22 cellular contexts compared by ENCODE assay signal in genomic region chr17:41982026-41982989, GRCh38. TPM values are rescaled to one million over a fixed set of nuclear protein-coding genes. Genes with fewer than 3 reads are reported as not detected.
DNase-seq lines count a peak whose midpoint lies in the region; ATAC-seq, FAIRE-seq and TF ChIP-seq lines count a peak whose summit lies in the region.
"Had no signal": no experiment of that assay in that cellular context is flagged by ENCODE, and none has a peak within 500 bp of the region (broad histone marks: within the 10 kb centered on the region; RNA-seq: fewer than 3 reads in every experiment).

No MANE protein-coding gene starts in this region.

- no peaks in the 10 kb centered on the region for H3K4me1 Mint-ChIP-seq in activated T-helper 17 cell treated with anti-CD3 and anti-CD28 coated beads, Interleukin-2, amount 50 U/mL, for 72 hours

- ATAC-seq in activated T-helper 17 cell treated with anti-CD3 and anti-CD28 coated beads, Interleukin-2, amount 50 U/mL, for 72 hours (replicated peaks) = no peak
- ATAC-seq in sciatic nerve = no peak
- ATAC-seq in HG03045 (IDR thresholded peaks at IDR 0.05; ENCODE audit: unreplicated experiment) = no peak
- ATAC-seq in HG02885 (IDR thresholded peaks at IDR 0.05; ENCODE audit: poor library complexity, unreplicated experiment) = no peak
- ATAC-seq: effector memory CD8-positive, alpha-beta T cell; HCT116 had no signal

- H3K4me3 Mint-ChIP-seq in activated T-helper 17 cell treated with anti-CD3 and anti-CD28 coated beads, Interleukin-2, amount 50 U/mL, for 72 hours = no peak overlapping the region
- H3K4me3 Mint-ChIP-seq: activated naive CD4-positive, alpha-beta T cell treated with anti-CD3 and anti-CD28 coated beads, Interleukin-2, amount 50 U/mL, for 24 hours; effector memory CD8-positive, alpha-beta T cell; nephron; T-helper 2 cell treated with Interferon-gamma antibody and Interleukin-4, amounts not matched to agents 5 μg/mL and 100 μg/mL, for 36 hours had no signal

- no peaks in the 10 kb centered on the region for H3K9me3 Mint-ChIP-seq in activated T-helper 17 cell treated with anti-CD3 and anti-CD28 coated beads, Interleukin-2, amount 50 U/mL, for 72 hours
- H3K9me3 Mint-ChIP-seq: activated naive CD4-positive, alpha-beta T cell treated with anti-CD3 and anti-CD28 coated beads, Interleukin-2, amount 50 U/mL, for 24 hours; effector memory CD8-positive, alpha-beta T cell; nephron; T-helper 2 cell treated with Interferon-gamma antibody and Interleukin-4, amounts not matched to agents 5 μg/mL and 100 μg/mL, for 36 hours had no signal

- peaks cover 95% of the 10 kb centered on the region for H3K36me3 Mint-ChIP-seq in activated T-helper 17 cell treated with anti-CD3 and anti-CD28 coated beads, Interleukin-2, amount 50 U/mL, for 72 hours (ENCODE audit: low read depth)

- intact Hi-C loops in sciatic nerve (cut with DNase I) = no loop called here

- FAIRE-seq in D721Med (lab: Jason Lieb, UNC) = no peak

- DNase-seq in ELF-1 (ENCODE audit: low read depth, low spot score) (peak; percentile 47), fibroblast of villous mesenchyme (ENCODE audit: low read depth) (peak; percentile 77), sciatic nerve (ENCODE audit: low spot score) (peak; percentile 34), D721Med (ENCODE audit: insufficient read length, low spot score) (no peak), inferior parietal cortex (ENCODE audit: extremely low spot score) (no peak)
- DNase-seq: activated CD8-positive, alpha-beta memory T cell treated with anti-CD3 and anti-CD28 coated beads, Interleukin-2, amount 50 U/mL, for 48 hours; effector memory CD8-positive, alpha-beta T cell; foreskin fibroblast; NCI-H187; retina; SJCRH30; stimulated activated CD4-positive, alpha-beta T cell treated with anti-CD3 and anti-CD28 coated beads, Interleukin-4, amount 100 ng/mL, for 24 hours; stimulated activated CD8-positive, alpha-beta memory T cell treated with anti-CD3 and anti-CD28 coated beads, Interleukin-4, amount 100 ng/mL, for 48 hours; thyroid gland had no signal

- TF ChIP-seq CTCF in fibroblast of villous mesenchyme (IDR thresholded peaks at IDR 0.05; ENCODE audit: insufficient read depth, low read depth, low read length) (no peak), D721Med (IDR thresholded peaks at IDR 0.05; ENCODE audit: insufficient read depth, missing control alignments) (no peak)

- H3K27ac Mint-ChIP-seq in activated T-helper 17 cell treated with anti-CD3 and anti-CD28 coated beads, Interleukin-2, amount 50 U/mL, for 72 hours = peak overlapping the region; percentile 24
- H3K27ac Mint-ChIP-seq: activated naive CD4-positive, alpha-beta T cell treated with anti-CD3 and anti-CD28 coated beads, Interleukin-2, amount 50 U/mL, for 24 hours; T-helper 2 cell treated with Interferon-gamma antibody and Interleukin-4, amounts not matched to agents 5 μg/mL and 100 μg/mL, for 36 hours had no signal

- H3K4me3 ChIP-seq in fibroblast of villous mesenchyme (ENCODE audit: low read depth, low read length) = no peak overlapping the region
- H3K4me3 ChIP-seq: lung, SJCRH30, thyroid gland had no signal

- no peaks in the 10 kb centered on the region for H3K27me3 Mint-ChIP-seq in activated T-helper 17 cell treated with anti-CD3 and anti-CD28 coated beads, Interleukin-2, amount 50 U/mL, for 72 hours
- H3K27me3 Mint-ChIP-seq: activated naive CD4-positive, alpha-beta T cell treated with anti-CD3 and anti-CD28 coated beads, Interleukin-2, amount 50 U/mL, for 24 hours; effector memory CD8-positive, alpha-beta T cell had no signal

RNA-seq across cellular contexts. Expression of gene CNP, which starts 15.7 kb away (rescaled TPM):
- 10 to 100 TPM; 51.4 to 82.9 TPM for total RNA-seq in activated T-helper 17 cell treated with anti-CD3 and anti-CD28 coated beads, Interleukin-2, amount 50 U/mL, for 72 hours
- 94.6 and 98.6 TPM in 2 replicates for total RNA-seq in fibroblast of villous mesenchyme
- 393 TPM for total RNA-seq in sciatic nerve

RNA-seq across cellular contexts. Expression of gene DNAJC7, which starts 34.9 kb away (rescaled TPM):
- 100 to 1,000 TPM in 1 of 2 donors, 10 to 100 TPM in 1; 79.5 to 118 TPM for total RNA-seq in activated T-helper 17 cell treated with anti-CD3 and anti-CD28 coated beads, Interleukin-2, amount 50 U/mL, for 72 hours
- total RNA-seq in fibroblast of villous mesenchyme (63.8 and 80.7 TPM in 2 replicates), sciatic nerve (95.0 TPM)

RNA-seq across cellular contexts. Expression of gene NKIRAS2, which starts 37.6 kb away (rescaled TPM):
- 10 to 100 TPM; 12.0 to 14.9 TPM for total RNA-seq in activated T-helper 17 cell treated with anti-CD3 and anti-CD28 coated beads, Interleukin-2, amount 50 U/mL, for 72 hours
- total RNA-seq in fibroblast of villous mesenchyme (34.5 and 35.8 TPM in 2 replicates), sciatic nerve (18.9 TPM)

RNA-seq across cellular contexts. Expression of gene ODAD4, which starts 51.9 kb away (rescaled TPM):
- total RNA-seq in activated T-helper 17 cell treated with anti-CD3 and anti-CD28 coated beads, Interleukin-2, amount 50 U/mL, for 72 hours = under 1 TPM; 0.63 to 0.93 TPM
- total RNA-seq in fibroblast of villous mesenchyme (0.43 and 0.64 TPM in 2 replicates), sciatic nerve (2.9 TPM)

Comparison
In these comparisons a context has a peak if more than half of its experiments do, and no peak if none do; other contexts are left out.
1. DNase-seq: peak in ELF-1 (single experiment), fibroblast of villous mesenchyme (single experiment) and sciatic nerve (single experiment); none in D721Med (single experiment) and inferior parietal cortex (single experiment).